1 cellular context compared by ENCODE assay signal in the genomic region with DNA sequence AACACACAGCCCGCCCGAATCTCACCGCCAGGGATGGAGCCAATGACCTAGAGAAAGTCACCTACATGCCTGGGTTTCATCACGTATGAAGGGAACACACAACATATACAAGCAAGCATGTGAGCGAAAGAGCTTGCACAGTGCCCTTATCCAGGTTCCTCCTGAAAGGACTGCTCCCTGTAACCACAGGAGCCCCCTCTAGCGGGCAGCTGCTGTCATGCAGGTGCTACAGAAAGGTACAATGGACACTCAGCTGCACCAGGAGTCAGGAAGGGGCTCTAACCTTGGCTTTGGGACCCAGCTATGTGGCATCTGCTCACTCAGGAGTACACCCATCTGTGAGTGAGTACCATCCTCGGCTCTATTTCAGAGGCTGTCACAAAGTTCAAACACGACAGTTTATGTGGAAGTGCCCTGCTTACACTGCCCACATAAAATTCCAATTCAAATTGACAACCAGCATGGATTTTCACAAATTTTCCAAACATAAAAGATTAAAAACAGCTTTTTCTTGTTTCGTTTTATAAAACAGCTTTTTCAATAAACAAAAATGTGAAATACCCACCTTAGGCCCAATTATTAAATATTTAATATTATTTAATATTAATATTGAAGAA.
TF ChIP-seq lines count a peak whose summit lies in the region.

No MANE protein-coding gene starts in this region.

TF ChIP-seq in HepG2, 621 proteins besides CTCF, POLR2A, EP300 and RAD21:
- TF ChIP-seq SALL1 (CRISPR knock-in tag; IDR thresholded peaks at IDR 0.05) (peak; percentile 37; the same call in 1 of the 2 replicates), XRCC5 (optimal IDR thresholded peaks at IDR 0.05; ENCODE audit: low read length) (peak; percentile 98), ZNF251 (CRISPR knock-in tag; IDR thresholded peaks at IDR 0.05) (no peak), HMGXB4 (CRISPR knock-in tag; IDR thresholded peaks at IDR 0.05; ENCODE audit: borderline replicate concordance in 1 of 2, low read depth in 1 of 2) (peak; percentile 28 to 41; a peak in 1 of 4 replicates), ZNF274 (CRISPR knock-in tag; IDR thresholded peaks at IDR 0.05) (0 out of 2 replicates have a peak, but pooled peaks have one; percentile 14), NFIB (CRISPR knock-in tag; IDR thresholded peaks at IDR 0.05; ENCODE audit: borderline replicate concordance) (no peak), RBM22 (optimal IDR thresholded peaks at IDR 0.05; ENCODE audit: low read length) (peak; percentile 46), TEAD3 (CRISPR knock-in tag; optimal IDR thresholded peaks at IDR 0.05; ENCODE audit: borderline replicate concordance) (peak; percentile 24), STAG1 (CRISPR knock-in tag; IDR thresholded peaks at IDR 0.05) (peak; percentile 35; the same call in 1 of the 2 replicates), ZHX2 (IDR thresholded peaks at IDR 0.05; ENCODE audit: low read depth) (0 out of 2 replicates have a peak, but pooled peaks have one; percentile 32), ZHX2 (CRISPR knock-in tag; IDR thresholded peaks at IDR 0.05; ENCODE audit: borderline replicate concordance) (no peak), NFRKB (IDR thresholded peaks at IDR 0.05) (no peak), ZSCAN9 (CRISPR knock-in tag; IDR thresholded peaks at IDR 0.05; ENCODE audit: borderline replicate concordance) (no peak), MEIS1 (CRISPR knock-in tag; IDR thresholded peaks at IDR 0.05; ENCODE audit: borderline replicate concordance) (0 out of 2 replicates have a peak, but pooled peaks have one; percentile 41), ZNF335 (CRISPR knock-in tag; IDR thresholded peaks at IDR 0.05) (peak; percentile 93), PAX8 (CRISPR knock-in tag; IDR thresholded peaks at IDR 0.05; ENCODE audit: borderline replicate concordance) (0 out of 2 replicates have a peak, but pooled peaks have one; percentile 62), SIN3B (IDR thresholded peaks at IDR 0.05; ENCODE audit: low read length) (0 out of 2 replicates have a peak, but pooled peaks have one; percentile 18), ZNF598 (CRISPR knock-in tag; IDR thresholded peaks at IDR 0.05; ENCODE audit: borderline replicate concordance) (0 out of 2 replicates have a peak, but pooled peaks have one; percentile 25), KDM2A (CRISPR knock-in tag; IDR thresholded peaks at IDR 0.05; ENCODE audit: borderline replicate concordance, low read depth) (0 out of 2 replicates have a peak, but pooled peaks have one; percentile 19), ZNF782 (CRISPR knock-in tag; IDR thresholded peaks at IDR 0.05; ENCODE audit: borderline replicate concordance) (0 out of 2 replicates have a peak, but pooled peaks have one; percentile 32), ZNF556 (CRISPR knock-in tag; IDR thresholded peaks at IDR 0.05; ENCODE audit: borderline replicate concordance) (0 out of 2 replicates have a peak, but pooled peaks have one; percentile 30), ZNF773 (CRISPR knock-in tag; IDR thresholded peaks at IDR 0.05; ENCODE audit: borderline replicate concordance) (no peak), SMYD3 (CRISPR knock-in tag; IDR thresholded peaks at IDR 0.05) (no peak), SIX1 (CRISPR knock-in tag; IDR thresholded peaks at IDR 0.05; ENCODE audit: borderline replicate concordance) (no peak), ZNF501 (CRISPR knock-in tag; IDR thresholded peaks at IDR 0.05) (0 out of 2 replicates have a peak, but pooled peaks have one; percentile 13), SMC3 (IDR thresholded peaks at IDR 0.05; ENCODE audit: low read length) (peak; percentile 29; the same call in 1 of the 2 replicates)
- TF ChIP-seq, protein P1, sequence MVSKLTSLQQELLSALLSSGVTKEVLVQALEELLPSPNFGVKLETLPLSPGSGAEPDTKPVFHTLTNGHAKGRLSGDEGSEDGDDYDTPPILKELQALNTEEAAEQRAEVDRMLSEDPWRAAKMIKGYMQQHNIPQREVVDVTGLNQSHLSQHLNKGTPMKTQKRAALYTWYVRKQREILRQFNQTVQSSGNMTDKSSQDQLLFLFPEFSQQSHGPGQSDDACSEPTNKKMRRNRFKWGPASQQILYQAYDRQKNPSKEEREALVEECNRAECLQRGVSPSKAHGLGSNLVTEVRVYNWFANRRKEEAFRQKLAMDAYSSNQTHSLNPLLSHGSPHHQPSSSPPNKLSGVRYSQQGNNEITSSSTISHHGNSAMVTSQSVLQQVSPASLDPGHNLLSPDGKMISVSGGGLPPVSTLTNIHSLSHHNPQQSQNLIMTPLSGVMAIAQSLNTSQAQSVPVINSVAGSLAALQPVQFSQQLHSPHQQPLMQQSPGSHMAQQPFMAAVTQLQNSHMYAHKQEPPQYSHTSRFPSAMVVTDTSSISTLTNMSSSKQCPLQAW (CRISPR knock-in tag; IDR thresholded peaks at IDR 0.05) = 0 out of 2 replicates have a peak, but pooled peaks have one; percentile 31
- TF ChIP-seq, protein P2, sequence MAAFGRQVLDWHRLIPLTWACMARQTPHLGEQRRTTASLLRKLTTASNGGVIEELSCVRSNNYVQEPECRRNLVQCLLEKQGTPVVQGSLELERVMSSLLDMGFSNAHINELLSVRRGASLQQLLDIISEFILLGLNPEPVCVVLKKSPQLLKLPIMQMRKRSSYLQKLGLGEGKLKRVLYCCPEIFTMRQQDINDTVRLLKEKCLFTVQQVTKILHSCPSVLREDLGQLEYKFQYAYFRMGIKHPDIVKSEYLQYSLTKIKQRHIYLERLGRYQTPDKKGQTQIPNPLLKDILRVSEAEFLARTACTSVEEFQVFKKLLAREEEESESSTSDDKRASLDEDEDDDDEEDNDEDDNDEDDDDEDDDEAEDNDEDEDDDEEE (CRISPR knock-in tag; IDR thresholded peaks at IDR 0.05) = 0 out of 2 replicates have a peak, but pooled peaks have one; percentile 64
